In the genomic region with DNA sequence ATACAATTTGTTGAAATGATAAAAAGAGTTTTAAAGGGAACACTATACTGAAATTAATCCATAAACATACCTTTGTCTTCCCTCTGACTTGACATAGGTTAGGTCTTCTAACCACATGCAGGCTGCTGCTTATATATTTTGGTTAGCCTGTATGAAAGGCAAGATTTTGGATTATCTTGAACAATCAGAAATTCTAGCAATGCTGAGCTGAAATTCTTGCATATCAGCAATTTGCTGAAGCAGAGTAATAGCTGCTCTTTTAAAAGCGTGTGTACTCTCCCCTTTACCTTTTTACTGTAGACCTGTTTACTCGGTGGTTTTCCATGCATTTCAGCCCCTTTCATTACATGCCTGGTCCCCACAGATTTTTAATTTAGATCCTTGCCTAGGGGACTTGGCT, we compare ENCODE assay signal across 3 cellular contexts.
TF ChIP-seq lines count a peak whose summit lies in the region.

No MANE protein-coding gene starts in this region.

TF ChIP-seq in A549, 52 proteins besides CTCF, POLR2A, EP300 and RAD21:
- TF ChIP-seq, protein P1, sequence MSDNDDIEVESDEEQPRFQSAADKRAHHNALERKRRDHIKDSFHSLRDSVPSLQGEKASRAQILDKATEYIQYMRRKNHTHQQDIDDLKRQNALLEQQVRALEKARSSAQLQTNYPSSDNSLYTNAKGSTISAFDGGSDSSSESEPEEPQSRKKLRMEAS (IDR thresholded peaks at IDR 0.05) = no peak
- TF ChIP-seq NR3C1 (IDR thresholded peaks at IDR 0.05) (no peak), MAFK (IDR thresholded peaks at IDR 0.05; ENCODE audit: partially characterized antibody) (peak; percentile 27), HEYL (CRISPR knock-in tag; IDR thresholded peaks at IDR 0.05) (no peak)

TF ChIP-seq in IMR-90, 13 proteins besides CTCF, POLR2A, EP300 and RAD21:
- TF ChIP-seq MAFK (IDR thresholded peaks at IDR 0.05; ENCODE audit: low read depth, low read length) (0 out of 2 replicates have a peak, but pooled peaks have one; percentile 26), RFX5 (IDR thresholded peaks at IDR 0.05; ENCODE audit: low read depth, low read length) (no peak), CHD1 (IDR thresholded peaks at IDR 0.05; ENCODE audit: low read depth, low read length) (no peak), BHLHE40 (IDR thresholded peaks at IDR 0.05; ENCODE audit: low read depth, low read length) (no peak)

TF ChIP-seq in endothelial cell of umbilical vein, 7 proteins besides CTCF, POLR2A, EP300 and RAD21:
- TF ChIP-seq EZH2 (IDR thresholded peaks at IDR 0.05; ENCODE audit: borderline replicate concordance, low read depth, low read length, severe bottlenecking) (no peak), FOS (IDR thresholded peaks at IDR 0.05; ENCODE audit: borderline replicate concordance, insufficient read depth, low read length) (no peak), MYC (IDR thresholded peaks at IDR 0.05; ENCODE audit: low read depth, low read length) (no peak), GATA2 (IDR thresholded peaks at IDR 0.05; ENCODE audit: insufficient read depth, insufficient read length, low read depth, low read length) (no peak), POLR2AphosphoS5 (IDR thresholded peaks at IDR 0.05; ENCODE audit: insufficient read depth, low read depth, low read length) (no peak), JUN (IDR thresholded peaks at IDR 0.05; ENCODE audit: borderline replicate concordance, insufficient read depth, insufficient read length, low read depth) (no peak)
- TF ChIP-seq, protein P1 (IDR thresholded peaks at IDR 0.05; ENCODE audit: insufficient read depth, insufficient read length) = no peak
TF ChIP-seq in endothelial cell of umbilical vein: peak in this region for 0.
